In the genomic region with DNA sequence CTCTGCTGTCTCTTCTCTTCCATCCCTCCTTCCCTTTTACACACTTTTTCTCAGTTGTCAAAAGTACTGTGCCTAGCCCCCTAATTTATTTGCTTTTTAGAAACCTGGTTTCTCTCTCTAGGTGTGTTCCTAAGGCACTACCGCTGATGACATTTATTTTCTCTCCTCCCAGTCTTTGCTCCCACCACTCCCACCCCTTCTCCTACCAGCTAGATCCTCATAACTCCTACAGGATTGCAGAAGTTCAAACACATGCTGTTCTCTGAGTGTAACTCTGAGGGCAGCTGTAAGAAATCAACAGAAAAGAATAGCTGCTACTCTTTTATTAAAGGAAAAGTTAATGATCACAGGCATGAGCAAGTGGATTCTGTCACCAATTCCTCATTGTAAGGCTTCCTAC, we compare ENCODE assay signal across 2 cellular contexts.
TF ChIP-seq lines count a peak whose summit lies in the region.

No MANE protein-coding gene starts in this region.

TF ChIP-seq in GM23338, 12 proteins besides CTCF, POLR2A, EP300 and RAD21 (continued from another document):
- no peak for TF ChIP-seq ZNF331 (CRISPR knock-in tag; IDR thresholded peaks at IDR 0.05; ENCODE audit: low read depth)
- no peak for TF ChIP-seq CREB1 (CRISPR knock-in tag; IDR thresholded peaks at IDR 0.05; ENCODE audit: low read depth)
- no peak for TF ChIP-seq ZNF114 (CRISPR knock-in tag; IDR thresholded peaks at IDR 0.05)
- TF ChIP-seq NANOG (IDR thresholded peaks at IDR 0.05; ENCODE audit: borderline replicate concordance) = no peak
- no peak for TF ChIP-seq EZH2 (IDR thresholded peaks at IDR 0.05; ENCODE audit: low read depth, unreplicated experiment)
- TF ChIP-seq, protein P1, sequence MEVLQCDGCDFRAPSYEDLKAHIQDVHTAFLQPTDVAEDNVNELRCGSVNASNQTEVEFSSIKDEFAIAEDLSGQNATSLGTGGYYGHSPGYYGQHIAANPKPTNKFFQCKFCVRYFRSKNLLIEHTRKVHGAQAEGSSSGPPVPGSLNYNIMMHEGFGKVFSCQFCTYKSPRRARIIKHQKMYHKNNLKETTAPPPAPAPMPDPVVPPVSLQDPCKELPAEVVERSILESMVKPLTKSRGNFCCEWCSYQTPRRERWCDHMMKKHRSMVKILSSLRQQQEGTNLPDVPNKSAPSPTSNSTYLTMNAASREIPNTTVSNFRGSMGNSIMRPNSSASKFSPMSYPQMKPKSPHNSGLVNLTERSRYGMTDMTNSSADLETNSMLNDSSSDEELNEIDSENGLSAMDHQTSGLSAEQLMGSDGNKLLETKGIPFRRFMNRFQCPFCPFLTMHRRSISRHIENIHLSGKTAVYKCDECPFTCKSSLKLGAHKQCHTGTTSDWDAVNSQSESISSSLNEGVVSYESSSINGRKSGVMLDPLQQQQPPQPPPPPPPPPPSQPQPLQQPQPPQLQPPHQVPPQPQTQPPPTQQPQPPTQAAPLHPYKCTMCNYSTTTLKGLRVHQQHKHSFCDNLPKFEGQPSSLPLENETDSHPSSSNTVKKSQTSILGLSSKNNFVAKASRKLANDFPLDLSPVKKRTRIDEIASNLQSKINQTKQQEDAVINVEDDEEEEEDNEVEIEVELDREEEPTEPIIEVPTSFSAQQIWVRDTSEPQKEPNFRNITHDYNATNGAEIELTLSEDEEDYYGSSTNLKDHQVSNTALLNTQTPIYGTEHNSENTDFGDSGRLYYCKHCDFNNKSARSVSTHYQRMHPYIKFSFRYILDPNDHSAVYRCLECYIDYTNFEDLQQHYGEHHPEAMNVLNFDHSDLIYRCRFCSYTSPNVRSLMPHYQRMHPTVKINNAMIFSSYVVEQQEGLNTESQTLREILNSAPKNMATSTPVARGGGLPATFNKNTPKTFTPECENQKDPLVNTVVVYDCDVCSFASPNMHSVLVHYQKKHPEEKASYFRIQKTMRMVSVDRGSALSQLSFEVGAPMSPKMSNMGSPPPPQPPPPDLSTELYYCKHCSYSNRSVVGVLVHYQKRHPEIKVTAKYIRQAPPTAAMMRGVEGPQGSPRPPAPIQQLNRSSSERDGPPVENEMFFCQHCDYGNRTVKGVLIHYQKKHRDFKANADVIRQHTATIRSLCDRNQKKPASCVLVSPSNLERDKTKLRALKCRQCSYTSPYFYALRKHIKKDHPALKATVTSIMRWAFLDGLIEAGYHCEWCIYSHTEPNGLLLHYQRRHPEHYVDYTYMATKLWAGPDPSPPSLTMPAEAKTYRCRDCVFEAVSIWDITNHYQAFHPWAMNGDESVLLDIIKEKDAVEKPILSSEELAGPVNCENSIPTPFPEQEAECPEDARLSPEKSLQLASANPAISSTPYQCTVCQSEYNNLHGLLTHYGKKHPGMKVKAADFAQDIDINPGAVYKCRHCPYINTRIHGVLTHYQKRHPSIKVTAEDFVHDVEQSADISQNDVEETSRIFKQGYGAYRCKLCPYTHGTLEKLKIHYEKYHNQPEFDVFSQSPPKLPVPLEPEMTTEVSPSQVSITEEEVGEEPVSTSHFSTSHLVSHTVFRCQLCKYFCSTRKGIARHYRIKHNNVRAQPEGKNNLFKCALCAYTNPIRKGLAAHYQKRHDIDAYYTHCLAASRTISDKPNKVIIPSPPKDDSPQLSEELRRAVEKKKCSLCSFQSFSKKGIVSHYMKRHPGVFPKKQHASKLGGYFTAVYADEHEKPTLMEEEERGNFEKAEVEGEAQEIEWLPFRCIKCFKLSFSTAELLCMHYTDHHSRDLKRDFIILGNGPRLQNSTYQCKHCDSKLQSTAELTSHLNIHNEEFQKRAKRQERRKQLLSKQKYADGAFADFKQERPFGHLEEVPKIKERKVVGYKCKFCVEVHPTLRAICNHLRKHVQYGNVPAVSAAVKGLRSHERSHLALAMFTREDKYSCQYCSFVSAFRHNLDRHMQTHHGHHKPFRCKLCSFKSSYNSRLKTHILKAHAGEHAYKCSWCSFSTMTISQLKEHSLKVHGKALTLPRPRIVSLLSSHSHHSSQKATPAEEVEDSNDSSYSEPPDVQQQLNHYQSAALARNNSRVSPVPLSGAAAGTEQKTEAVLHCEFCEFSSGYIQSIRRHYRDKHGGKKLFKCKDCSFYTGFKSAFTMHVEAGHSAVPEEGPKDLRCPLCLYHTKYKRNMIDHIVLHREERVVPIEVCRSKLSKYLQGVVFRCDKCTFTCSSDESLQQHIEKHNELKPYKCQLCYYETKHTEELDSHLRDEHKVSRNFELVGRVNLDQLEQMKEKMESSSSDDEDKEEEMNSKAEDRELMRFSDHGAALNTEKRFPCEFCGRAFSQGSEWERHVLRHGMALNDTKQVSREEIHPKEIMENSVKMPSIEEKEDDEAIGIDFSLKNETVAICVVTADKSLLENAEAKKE (CRISPR knock-in tag; IDR thresholded peaks at IDR 0.05) = no peak
- TF ChIP-seq, protein P2, sequence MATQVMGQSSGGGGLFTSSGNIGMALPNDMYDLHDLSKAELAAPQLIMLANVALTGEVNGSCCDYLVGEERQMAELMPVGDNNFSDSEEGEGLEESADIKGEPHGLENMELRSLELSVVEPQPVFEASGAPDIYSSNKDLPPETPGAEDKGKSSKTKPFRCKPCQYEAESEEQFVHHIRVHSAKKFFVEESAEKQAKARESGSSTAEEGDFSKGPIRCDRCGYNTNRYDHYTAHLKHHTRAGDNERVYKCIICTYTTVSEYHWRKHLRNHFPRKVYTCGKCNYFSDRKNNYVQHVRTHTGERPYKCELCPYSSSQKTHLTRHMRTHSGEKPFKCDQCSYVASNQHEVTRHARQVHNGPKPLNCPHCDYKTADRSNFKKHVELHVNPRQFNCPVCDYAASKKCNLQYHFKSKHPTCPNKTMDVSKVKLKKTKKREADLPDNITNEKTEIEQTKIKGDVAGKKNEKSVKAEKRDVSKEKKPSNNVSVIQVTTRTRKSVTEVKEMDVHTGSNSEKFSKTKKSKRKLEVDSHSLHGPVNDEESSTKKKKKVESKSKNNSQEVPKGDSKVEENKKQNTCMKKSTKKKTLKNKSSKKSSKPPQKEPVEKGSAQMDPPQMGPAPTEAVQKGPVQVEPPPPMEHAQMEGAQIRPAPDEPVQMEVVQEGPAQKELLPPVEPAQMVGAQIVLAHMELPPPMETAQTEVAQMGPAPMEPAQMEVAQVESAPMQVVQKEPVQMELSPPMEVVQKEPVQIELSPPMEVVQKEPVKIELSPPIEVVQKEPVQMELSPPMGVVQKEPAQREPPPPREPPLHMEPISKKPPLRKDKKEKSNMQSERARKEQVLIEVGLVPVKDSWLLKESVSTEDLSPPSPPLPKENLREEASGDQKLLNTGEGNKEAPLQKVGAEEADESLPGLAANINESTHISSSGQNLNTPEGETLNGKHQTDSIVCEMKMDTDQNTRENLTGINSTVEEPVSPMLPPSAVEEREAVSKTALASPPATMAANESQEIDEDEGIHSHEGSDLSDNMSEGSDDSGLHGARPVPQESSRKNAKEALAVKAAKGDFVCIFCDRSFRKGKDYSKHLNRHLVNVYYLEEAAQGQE (IDR thresholded peaks at IDR 0.05; ENCODE audit: unreplicated experiment) = no peak
- TF ChIP-seq EZH2phosphoT487 (IDR thresholded peaks at IDR 0.05; ENCODE audit: unreplicated experiment) = no peak

TF ChIP-seq in SK-N-SH treated with all-trans-retinoic acid at 6 μM for 48 hours, 23 proteins besides CTCF, POLR2A, EP300 and RAD21 (continued from another document):
- TF ChIP-seq ZFP30 (CRISPR knock-in tag; IDR thresholded peaks at IDR 0.05) (no peak), TOX (CRISPR knock-in tag; IDR thresholded peaks at IDR 0.05; ENCODE audit: borderline replicate concordance) (no peak), PPARA (CRISPR knock-in tag; IDR thresholded peaks at IDR 0.05; ENCODE audit: borderline replicate concordance) (no peak), ZC3H10 (CRISPR knock-in tag; IDR thresholded peaks at IDR 0.05) (no peak)
- TF ChIP-seq, protein P3, sequence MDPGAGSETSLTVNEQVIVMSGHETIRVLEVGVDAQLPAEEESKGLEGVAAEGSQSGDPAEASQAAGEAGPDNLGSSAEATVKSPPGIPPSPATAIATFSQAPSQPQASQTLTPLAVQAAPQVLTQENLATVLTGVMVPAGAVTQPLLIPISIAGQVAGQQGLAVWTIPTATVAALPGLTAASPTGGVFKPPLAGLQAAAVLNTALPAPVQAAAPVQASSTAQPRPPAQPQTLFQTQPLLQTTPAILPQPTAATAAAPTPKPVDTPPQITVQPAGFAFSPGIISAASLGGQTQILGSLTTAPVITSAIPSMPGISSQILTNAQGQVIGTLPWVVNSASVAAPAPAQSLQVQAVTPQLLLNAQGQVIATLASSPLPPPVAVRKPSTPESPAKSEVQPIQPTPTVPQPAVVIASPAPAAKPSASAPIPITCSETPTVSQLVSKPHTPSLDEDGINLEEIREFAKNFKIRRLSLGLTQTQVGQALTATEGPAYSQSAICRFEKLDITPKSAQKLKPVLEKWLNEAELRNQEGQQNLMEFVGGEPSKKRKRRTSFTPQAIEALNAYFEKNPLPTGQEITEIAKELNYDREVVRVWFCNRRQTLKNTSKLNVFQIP (CRISPR knock-in tag; IDR thresholded peaks at IDR 0.05; ENCODE audit: borderline replicate concordance, low read depth) = no peak
- TF ChIP-seq, protein P4, sequence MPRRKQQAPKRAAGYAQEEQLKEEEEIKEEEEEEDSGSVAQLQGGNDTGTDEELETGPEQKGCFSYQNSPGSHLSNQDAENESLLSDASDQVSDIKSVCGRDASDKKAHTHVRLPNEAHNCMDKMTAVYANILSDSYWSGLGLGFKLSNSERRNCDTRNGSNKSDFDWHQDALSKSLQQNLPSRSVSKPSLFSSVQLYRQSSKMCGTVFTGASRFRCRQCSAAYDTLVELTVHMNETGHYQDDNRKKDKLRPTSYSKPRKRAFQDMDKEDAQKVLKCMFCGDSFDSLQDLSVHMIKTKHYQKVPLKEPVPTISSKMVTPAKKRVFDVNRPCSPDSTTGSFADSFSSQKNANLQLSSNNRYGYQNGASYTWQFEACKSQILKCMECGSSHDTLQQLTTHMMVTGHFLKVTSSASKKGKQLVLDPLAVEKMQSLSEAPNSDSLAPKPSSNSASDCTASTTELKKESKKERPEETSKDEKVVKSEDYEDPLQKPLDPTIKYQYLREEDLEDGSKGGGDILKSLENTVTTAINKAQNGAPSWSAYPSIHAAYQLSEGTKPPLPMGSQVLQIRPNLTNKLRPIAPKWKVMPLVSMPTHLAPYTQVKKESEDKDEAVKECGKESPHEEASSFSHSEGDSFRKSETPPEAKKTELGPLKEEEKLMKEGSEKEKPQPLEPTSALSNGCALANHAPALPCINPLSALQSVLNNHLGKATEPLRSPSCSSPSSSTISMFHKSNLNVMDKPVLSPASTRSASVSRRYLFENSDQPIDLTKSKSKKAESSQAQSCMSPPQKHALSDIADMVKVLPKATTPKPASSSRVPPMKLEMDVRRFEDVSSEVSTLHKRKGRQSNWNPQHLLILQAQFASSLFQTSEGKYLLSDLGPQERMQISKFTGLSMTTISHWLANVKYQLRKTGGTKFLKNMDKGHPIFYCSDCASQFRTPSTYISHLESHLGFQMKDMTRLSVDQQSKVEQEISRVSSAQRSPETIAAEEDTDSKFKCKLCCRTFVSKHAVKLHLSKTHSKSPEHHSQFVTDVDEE (CRISPR knock-in tag; IDR thresholded peaks at IDR 0.05) = no peak
